ENCODE assay signal across 18 cellular contexts in genomic region chr1:2855206-2856075, GRCh38.
"Had no signal": no experiment of that assay in that cellular context is flagged by ENCODE, and none has a peak within 500 bp of the region (broad histone marks: within the 10 kb centered on the region; RNA-seq: fewer than 3 reads in every experiment).

No MANE protein-coding gene starts in this region.

- H3K4me1 ChIP-seq: esophagus squamous epithelium, heart left ventricle, transverse colon had no signal

- H3K27ac Mint-ChIP-seq: activated naive CD4-positive, alpha-beta T cell treated with anti-CD3 and anti-CD28 coated beads, Interleukin-2, amount 50 U/mL, for 72 hours; endodermal cell; stimulated activated effector memory CD8-positive, alpha-beta T cell treated with anti-CD3 and anti-CD28 coated beads, Interleukin-12 subunit alpha, Interleukin-12 subunit beta, amount 100 ng/mL, for 72 hours; stimulated activated naive CD8-positive, alpha-beta T cell treated with anti-CD3 and anti-CD28 coated beads, Interleukin-15, amount 100 ng/mL, for 72 hours; WTC11 had no signal

- H3K9me3 ChIP-seq: esophagus squamous epithelium, heart left ventricle, suprapubic skin, transverse colon had no signal

- ATAC-seq: activated naive CD4-positive, alpha-beta T cell treated with anti-CD3 and anti-CD28 coated beads, Interleukin-2, amount 50 U/mL, for 72 hours; heart left ventricle; left lobe of liver; stimulated activated effector memory CD8-positive, alpha-beta T cell treated with anti-CD3 and anti-CD28 coated beads, Interleukin-12 subunit alpha, Interleukin-12 subunit beta, amount 100 ng/mL, for 72 hours; stimulated activated naive CD8-positive, alpha-beta T cell treated with anti-CD3 and anti-CD28 coated beads, Interleukin-15, amount 100 ng/mL, for 72 hours; WTC11 had no signal

- H3K27me3 Mint-ChIP-seq: stimulated activated naive CD8-positive, alpha-beta T cell treated with anti-CD3 and anti-CD28 coated beads, Interleukin-15, amount 100 ng/mL, for 72 hours had no signal

- H3K4me3 Mint-ChIP-seq: endodermal cell; nephron; stimulated activated effector memory CD8-positive, alpha-beta T cell treated with anti-CD3 and anti-CD28 coated beads, Interleukin-12 subunit alpha, Interleukin-12 subunit beta, amount 100 ng/mL, for 72 hours; stimulated activated naive CD8-positive, alpha-beta T cell treated with anti-CD3 and anti-CD28 coated beads, Interleukin-15, amount 100 ng/mL, for 72 hours; WTC11 had no signal

- H3K4me1 Mint-ChIP-seq: endodermal cell; stimulated activated naive CD8-positive, alpha-beta T cell treated with anti-CD3 and anti-CD28 coated beads, Interleukin-15, amount 100 ng/mL, for 72 hours; WTC11 had no signal

- H3K36me3 Mint-ChIP-seq: stimulated activated effector memory CD8-positive, alpha-beta T cell treated with anti-CD3 and anti-CD28 coated beads, Interleukin-12 subunit alpha, Interleukin-12 subunit beta, amount 100 ng/mL, for 72 hours had no signal

- H3K36me3 ChIP-seq: esophagus squamous epithelium, heart left ventricle, suprapubic skin, transverse colon had no signal

- H3K4me3 ChIP-seq: coronary artery, esophagus squamous epithelium, heart left ventricle, skin epidermis, suprapubic skin, transverse colon had no signal

- H3K27ac ChIP-seq: coronary artery, esophagus squamous epithelium, heart left ventricle, skin epidermis, suprapubic skin, transverse colon had no signal

- DNase-seq: activated T-cell treated with anti-CD3 and anti-CD28 coated beads, Interleukin-2, amount 50 U/mL, for 1 hour; endodermal cell; esophagus squamous epithelium; islet precursor cell; midbrain; nucleus accumbens; stimulated activated CD4-positive, alpha-beta T cell treated with anti-CD3 and anti-CD28 coated beads, Interleukin-2, amount 100 ng/mL, for 24 hours; stimulated activated naive CD8-positive, alpha-beta T cell treated with anti-CD3 and anti-CD28 coated beads, Interleukin-15, amount 100 ng/mL, for 72 hours; transverse colon had no signal
